ENCODE assay signal across 8 cellular contexts in genomic region chr2:43269074-43269572, GRCh38. TPM values are rescaled to one million over a fixed set of nuclear protein-coding genes. Genes with fewer than 3 reads are reported as not detected.
DNase-seq lines count a peak whose midpoint lies in the region; ATAC-seq, FAIRE-seq and TF ChIP-seq lines count a peak whose summit lies in the region.

No MANE protein-coding gene starts in this region.

- no peak overlapping the region for H3K4me3 ChIP-seq in pancreas

- WGBS in pancreas, 2 donors, result 82 to 88% methylated on average over 14 of the region's 14 CpGs

- ATAC-seq in pancreas, result peak in 3 of 4 donors; percentile 63 to 84 (median 76)
- ATAC-seq in HG03520 (IDR thresholded peaks at IDR 0.05; ENCODE audit: unreplicated experiment), result no peak
- no peak for ATAC-seq in GM21447 (IDR thresholded peaks at IDR 0.05; ENCODE audit: unreplicated experiment)

- DNase-seq in EH (ENCODE audit: low read depth) (peak; percentile 98), SHP77 treated with DMSO at 0.1 percent for 48 hours (lab: John Stamatoyannopoulos, UW) (peak; percentile 94), fibroblast of the conjunctiva (ENCODE audit: low read depth) (peak; percentile 97), pancreas (peak in 4 of 6 donors; percentile 28 to 41 (median 32))
- DNase-seq in activated CD4-positive, alpha-beta T cell treated with anti-CD3 and anti-CD28 coated beads for 1 hour, result no peak
- no peak for DNase-seq in stimulated activated CD4-positive, alpha-beta T cell treated with anti-CD3 and anti-CD28 coated beads, Interleukin-4, amount 100 ng/mL, for 4 hours

- no peak for FAIRE-seq in pancreas (lab: Jason Lieb, UNC)

- TF ChIP-seq CTCF in pancreas (IDR thresholded peaks at IDR 0.05), result no peak

- no peaks in the 10 kb centered on the region for H3K36me3 ChIP-seq in pancreas

- intact Hi-C loops in pancreas (cut with DNase I), result no loop called here

- peak overlapping the region in 2 of 4 donors; percentile 15 to 57 for H3K27ac ChIP-seq in pancreas

- no peaks in the 10 kb centered on the region for H3K9me3 ChIP-seq in pancreas

- H3K4me1 ChIP-seq in pancreas, result no peaks in the 10 kb centered on the region

- no peaks in the 10 kb centered on the region for H3K27me3 ChIP-seq in pancreas

RNA-seq across cellular contexts. Expression of gene ZFP36L2, which starts 42.7 kb away (rescaled TPM):
- total RNA-seq in pancreas, result 100 to 1,000 TPM in 1 of 6 donors, 10 to 100 TPM in 5; 36.8 to 117 (median 64.8) TPM
- 10 to 100 TPM; 44.4 to 52.6 TPM for polyA plus RNA-seq in pancreas

Comparison
In these comparisons a context has a peak if more than half of its experiments do, and no peak if none do; other contexts are left out.
1. DNase-seq: peak in EH (single experiment), SHP77 treated with DMSO at 0.1 percent for 48 hours (single experiment), fibroblast of the conjunctiva (single experiment) and pancreas (4 of 6); none in activated CD4-positive, alpha-beta T cell treated with anti-CD3 and anti-CD28 coated beads for 1 hour (single experiment) and stimulated activated CD4-positive, alpha-beta T cell treated with anti-CD3 and anti-CD28 coated beads, Interleukin-4, amount 100 ng/mL, for 4 hours (0 of 2).
2. ATAC-seq: peak in pancreas (3 of 4); none in HG03520 (single experiment) and GM21447 (single experiment).